Comparison of ENCODE assay signal across 19 cellular contexts in genomic region chr2:172962064-172962463, GRCh38.
"Had no signal": no experiment of that assay in that cellular context is flagged by ENCODE, and none has a peak within 500 bp of the region (broad histone marks: within the 10 kb centered on the region; RNA-seq: fewer than 3 reads in every experiment).

No MANE protein-coding gene starts in this region.

- H3K4me3 Mint-ChIP-seq: activated B cell treated with CpG ODN at 0.5 μM for 24 hours; mesothelial cell of epicardium; nephron; T-helper 2 cell treated with Interferon-gamma antibody and Interleukin-4, amounts not matched to agents 5 μg/mL and 100 μg/mL, for 36 hours had no signal

- H3K27ac Mint-ChIP-seq: activated B cell treated with CpG ODN at 0.5 μM for 24 hours; mesothelial cell of epicardium; nephron; T-helper 2 cell treated with Interferon-gamma antibody and Interleukin-4, amounts not matched to agents 5 μg/mL and 100 μg/mL, for 36 hours had no signal

- H3K4me1 Mint-ChIP-seq: activated B cell treated with CpG ODN at 0.5 μM for 24 hours had no signal

- H3K4me3 ChIP-seq: breast epithelium, esophagus muscularis mucosa, gastroesophageal sphincter, heart left ventricle, left lung, right lobe of liver, thoracic aorta had no signal

- H3K9me3 Mint-ChIP-seq: activated B cell treated with CpG ODN at 0.5 μM for 24 hours; mesothelial cell of epicardium; nephron; T-helper 2 cell treated with Interferon-gamma antibody and Interleukin-4, amounts not matched to agents 5 μg/mL and 100 μg/mL, for 36 hours had no signal

- DNase-seq: activated B cell treated with CpG ODN at 0.5 μM for 24 hours; activated CD4-positive, alpha-beta T cell treated with anti-CD3 and anti-CD28 coated beads, Interleukin-2, amount 50 U/mL, for 4 hours; activated effector memory CD4-positive, alpha-beta T cell treated with Interleukin-2 at 50 U/mL for 16 hours; activated T-cell treated with anti-CD3 and anti-CD28 coated beads for 4 hours; cerebellar nuclear complex; cortex of kidney; heart left ventricle; left lung; right lobe of liver; SK-N-SH; stimulated activated CD4-positive, alpha-beta T cell treated with anti-CD3 and anti-CD28 coated beads, Interleukin-15, amount 100 ng/mL, for 24 hours; stimulated activated CD4-positive, alpha-beta T cell treated with anti-CD3 and anti-CD28 coated beads, Interleukin-2, amount 100 ng/mL, for 48 hours had no signal
